8 cellular contexts compared by ENCODE assay signal in genomic region chr20:1119524-1119923, GRCh38. TPM values are rescaled to one million over a fixed set of nuclear protein-coding genes. Genes with fewer than 3 reads are reported as not detected.
DNase-seq lines count a peak whose midpoint lies in the region; ATAC-seq and TF ChIP-seq lines count a peak whose summit lies in the region.

No MANE protein-coding gene starts in this region.

- no peak for ATAC-seq in foreskin keratinocyte
- ATAC-seq in HG03571 (IDR thresholded peaks at IDR 0.05; ENCODE audit: unreplicated experiment): no peak
- no peak for ATAC-seq in GM18868 (IDR thresholded peaks at IDR 0.05; ENCODE audit: unreplicated experiment)
- ATAC-seq in esophagus mucosa: no peak

- no peak for DNase-seq in GM12865 (ENCODE audit: low read depth)
- no peak for DNase-seq in foreskin keratinocyte
- no peak for DNase-seq in skeletal muscle cell (ENCODE audit: low read depth)
- DNase-seq in cortex of kidney (lab: John Stamatoyannopoulos, UW): no peak

- no peaks in the 10 kb centered on the region for H3K27me3 ChIP-seq in foreskin keratinocyte

- H3K4me1 ChIP-seq in foreskin keratinocyte: no peaks in the 10 kb centered on the region

- peak overlapping the region; percentile 97 for H3K27ac ChIP-seq in VCaP
- peak overlapping the region; percentile 15 for H3K27ac ChIP-seq in foreskin keratinocyte

- TF ChIP-seq CTCF in GM12865 (IDR thresholded peaks at IDR 0.05; ENCODE audit: insufficient read depth, low read depth, low read length, missing control alignments) (no peak), VCaP (conservative IDR thresholded peaks at IDR 0.05) (no peak), foreskin keratinocyte (conservative IDR thresholded peaks at IDR 0.05) (no peak)

- peak overlapping the region; percentile 71 for H3K4me3 ChIP-seq in GM12865 (ENCODE audit: low read depth, low read length)
- H3K4me3 ChIP-seq in skeletal muscle cell (ENCODE audit: low read depth, low read length): peak overlapping the region; percentile 99

RNA-seq across cellular contexts. Expression of gene PSMF1, which starts 1.1 kb away (rescaled TPM):
- total RNA-seq in foreskin keratinocyte (75.0 and 85.7 TPM in 2 replicates), esophagus mucosa (98.5 TPM)
- 154 and 167 TPM in 2 replicates for polyA plus RNA-seq in foreskin keratinocyte
